ENCODE assay signal across 8 cellular contexts in genomic region chr22:33000342-33001280, GRCh38. TPM values are rescaled to one million over a fixed set of nuclear protein-coding genes. Genes with fewer than 3 reads are reported as not detected.
DNase-seq lines count a peak whose midpoint lies in the region; ATAC-seq, FAIRE-seq and TF ChIP-seq lines count a peak whose summit lies in the region.

No MANE protein-coding gene starts in this region.

- WGBS in pancreas, 2 donors, result 19 to 24% methylated on average over 12 of the region's 12 CpGs

- ATAC-seq in Right ventricle myocardium superior (ENCODE audit: poor library complexity) (peak; percentile 79), pancreas (peak; percentile 55 to 79 (median 76)), HG03354 (IDR thresholded peaks at IDR 0.05; ENCODE audit: poor library complexity, severe bottlenecking, unreplicated experiment) (no peak)

- no peaks in the 10 kb centered on the region for H3K36me3 ChIP-seq in pancreas

- no peak overlapping the region for H3K4me3 ChIP-seq in pancreas

- intact Hi-C loops in Right ventricle myocardium superior (cut with DNase I) (loop anchor here (2.0 kb wide), 1 partner anchor 472 kb away; no protein-coding TSS in a partner anchor), pancreas (cut with DNase I) (no loop called here)

- H3K9me3 ChIP-seq in pancreas, result no peaks in the 10 kb centered on the region

- H3K27ac ChIP-seq in pancreas, result no peak overlapping the region

- FAIRE-seq in pancreas (lab: Jason Lieb, UNC), result no peak

- H3K27me3 ChIP-seq in pancreas, result peaks cover 0 to 5% (median 0%) of the 10 kb centered on the region in 4 donors

- no peaks in the 10 kb centered on the region for H3K4me1 ChIP-seq in pancreas

- peak; percentile 6 for DNase-seq in SIG-M5 treated with dmso at 0.1 percent for 504 hours (lab: John Stamatoyannopoulos, UW; ENCODE audit: unreplicated experiment)
- DNase-seq in SIG-M5 (lab: John Stamatoyannopoulos, UW), result no peak
- peak; percentile 13 for DNase-seq in NCI-H460 (ENCODE audit: extremely low read depth, low read depth)
- DNase-seq in activated naive CD4-positive, alpha-beta T cell treated with Interleukin-2 at 50 U/mL for 16 hours, result peak; percentile 15
- peak; percentile 77 for DNase-seq in Right ventricle myocardium superior
- DNase-seq in pancreas, result peak in 5 of 6 donors; percentile 6 to 70 (median 40)
- DNase-seq in 8988T, result no peak

- peak; percentile 50 to 74 (median 66) for TF ChIP-seq CTCF in pancreas (IDR thresholded peaks at IDR 0.05)

RNA-seq across cellular contexts. Expression of gene SYN3, which starts 57.6 kb away (rescaled TPM):
- total RNA-seq in NCI-H460 (2014; rRNA removed; shearing (Covaris generic)), result not detected in 2 replicates
- not detected in 2 replicates for polyA plus RNA-seq in NCI-H460 (2014; cell fraction: nucleus; rRNA removed)
- total RNA-seq in Right ventricle myocardium superior, result 0.40 TPM
- under 1 TPM in 1 of 6 donors, not detected in 5; 0.25 TPM for total RNA-seq in pancreas
- under 1 TPM; 0.14 to 0.23 TPM for polyA plus RNA-seq in pancreas

Comparison
In these comparisons a context has a peak if more than half of its experiments do, and no peak if none do; other contexts are left out.
1. DNase-seq: peak in SIG-M5 treated with dmso at 0.1 percent for 504 hours (single experiment), NCI-H460 (single experiment), activated naive CD4-positive, alpha-beta T cell treated with Interleukin-2 at 50 U/mL for 16 hours (single experiment), Right ventricle myocardium superior (single experiment) and pancreas (5 of 6); none in SIG-M5 (single experiment) and 8988T (single experiment).